In genomic region chr20:37356387-37356786, GRCh38 we compare ENCODE assay signal across 10 cellular contexts. TPM values are rescaled to one million over a fixed set of nuclear protein-coding genes. Genes with fewer than 3 reads are reported as not detected.
A peak's percentile ranks its signal among the peaks of the same experiment; 100 is the strongest.
DNase-seq lines count a peak whose midpoint lies in the region; ATAC-seq and TF ChIP-seq lines count a peak whose summit lies in the region.
"Had no signal": no experiment of that assay in that cellular context is flagged by ENCODE, and none has a peak within 500 bp of the region (broad histone marks: within the 10 kb centered on the region; RNA-seq: fewer than 3 reads in every experiment).

No MANE protein-coding gene starts in this region.

- TF ChIP-seq POLR2A in sigmoid colon (IDR thresholded peaks at IDR 0.05), result no peak

- peak; percentile 12 to 65 (median 50) for ATAC-seq in heart right ventricle

- 52 to 56% methylated on average over 8 of the region's 8 CpGs for WGBS in heart right ventricle, 2 donors
- WGBS in sigmoid colon, 2 donors, result 51 to 65% methylated on average over 8 of the region's 8 CpGs

- in situ Hi-C loops in KBM-7 (cut with MboI; ENCODE audit: low pct_unique_long_range_greater_than_20kb, low sequenced_read_pairs), result no loop called here

- intact Hi-C loops in heart right ventricle (cut with DNase I), result no loop called here
- intact Hi-C loops in sigmoid colon (cut with DNase I), result no loop called here

- H3K4me3 ChIP-seq in heart right ventricle (no peak overlapping the region), sigmoid colon (no peak overlapping the region), WERI-Rb-1 (ENCODE audit: low read depth, low read length) (no peak overlapping the region)
- H3K4me3 ChIP-seq: ovary, PC-9 had no signal

- H3K27ac ChIP-seq in heart right ventricle (peak overlapping the region in 2 of 10 donors; percentile 22 to 50), sigmoid colon (peak overlapping the region; percentile 40 to 76 (median 62)), WERI-Rb-1 (no peak overlapping the region)
- H3K27ac ChIP-seq: ovary, PC-9 had no signal

- no peak for TF ChIP-seq EP300 in sigmoid colon (IDR thresholded peaks at IDR 0.05)

- no peak for TF ChIP-seq CTCF in heart right ventricle (IDR thresholded peaks at IDR 0.05)
- no peak for TF ChIP-seq CTCF in sigmoid colon (IDR thresholded peaks at IDR 0.05)
- TF ChIP-seq CTCF in WERI-Rb-1 (IDR thresholded peaks at IDR 0.05; ENCODE audit: low read depth, low read length), result no peak

- H3K9me3 ChIP-seq in heart right ventricle (no peaks in the 10 kb centered on the region), sigmoid colon (no peaks in the 10 kb centered on the region), WERI-Rb-1 (ENCODE audit: severe bottlenecking) (no peaks in the 10 kb centered on the region)
- H3K9me3 ChIP-seq: ovary had no signal

- H3K36me3 ChIP-seq in heart right ventricle, result no peaks in the 10 kb centered on the region
- H3K36me3 ChIP-seq in sigmoid colon, result peaks cover 0 to 12% (median 2%) of the 10 kb centered on the region in 4 donors
- peaks cover 33% of the 10 kb centered on the region for H3K36me3 ChIP-seq in WERI-Rb-1
- H3K36me3 ChIP-seq: ovary had no signal

- peaks cover 0 to 36% (median 5%) of the 10 kb centered on the region in 9 donors for H3K4me1 ChIP-seq in heart right ventricle
- H3K4me1 ChIP-seq in sigmoid colon, result peaks cover 0 to 76% (median 71%) of the 10 kb centered on the region in 4 donors

- H3K27me3 ChIP-seq in heart right ventricle (no peaks in the 10 kb centered on the region), sigmoid colon (no peaks in the 10 kb centered on the region), WERI-Rb-1 (ENCODE audit: insufficient read depth, low read depth, severe bottlenecking) (no peaks in the 10 kb centered on the region)
- H3K27me3 ChIP-seq: ovary had no signal

- peak; percentile 54 for DNase-seq in ELR (ENCODE audit: low read depth)
- DNase-seq in SKM-1 (lab: John Stamatoyannopoulos, UW; ENCODE audit: unreplicated experiment), result peak; percentile 41
- DNase-seq in heart right ventricle, result peak in 1 of 2 donors; percentile 66
- DNase-seq in sigmoid colon, result peak; percentile 92
- no peak for DNase-seq in KBM-7
- no peak for DNase-seq in DMS53 treated with DMSO at 0.1 percent for 48 hours (lab: John Stamatoyannopoulos, UW; ENCODE audit: unreplicated experiment)
- DNase-seq in iPS-NIHi7 (ENCODE audit: extremely low spot score), result no peak
- DNase-seq in WERI-Rb-1, result no peak

RNA-seq across cellular contexts. Expression of gene SRC, which starts 10.4 kb away (rescaled TPM):
- total RNA-seq in heart right ventricle, result 10 to 100 TPM in 1 of 10 donors, 1 to 10 TPM in 9; 1.9 to 10.8 (median 3.6) TPM
- polyA plus RNA-seq in heart right ventricle, result 1 to 10 TPM; 4.7 to 5.2 TPM
- 10 to 100 TPM; 28.1 to 52.3 (median 40.0) TPM for total RNA-seq in sigmoid colon
- 10 to 100 TPM; 64.3 to 91.8 (median 79.1) TPM for polyA plus RNA-seq in sigmoid colon

Comparison
In these comparisons a context has a peak if more than half of its experiments do, and no peak if none do; other contexts are left out.
1. DNase-seq: peak in ELR (single experiment), SKM-1 (single experiment) and sigmoid colon (single experiment); none in KBM-7 (single experiment), DMS53 treated with DMSO at 0.1 percent for 48 hours (single experiment), iPS-NIHi7 (single experiment) and WERI-Rb-1 (single experiment).